Comparison of ENCODE assay signal across 20 cellular contexts in genomic region chr15:64904189-64904588, GRCh38. TPM values are rescaled to one million over a fixed set of nuclear protein-coding genes. Genes with fewer than 3 reads are reported as not detected.
DNase-seq lines count a peak whose midpoint lies in the region; ATAC-seq and TF ChIP-seq lines count a peak whose summit lies in the region.
"Had no signal": no experiment of that assay in that cellular context is flagged by ENCODE, and none has a peak within 500 bp of the region (broad histone marks: within the 10 kb centered on the region; RNA-seq: fewer than 3 reads in every experiment).

No MANE protein-coding gene starts in this region.

- no peaks in the 10 kb centered on the region for H3K36me3 Mint-ChIP-seq in T-helper 17 cell (ENCODE audit: low read depth)

- no peak for TF ChIP-seq POLR2A in spleen (IDR thresholded peaks at IDR 0.05)

- H3K27ac ChIP-seq in left ventricle myocardium inferior (replicated peaks): no peak overlapping the region
- peak overlapping the region in 1 of 10 donors; percentile 20 for H3K27ac ChIP-seq in heart right ventricle
- H3K27ac ChIP-seq in hepatocyte: no peak overlapping the region
- peak overlapping the region in 7 of 8 donors; percentile 27 to 99 (median 39) for H3K27ac ChIP-seq in spleen
- H3K27ac ChIP-seq: PC-9 had no signal

- no peak overlapping the region for H3K4me3 ChIP-seq in left ventricle myocardium inferior
- H3K4me3 ChIP-seq in heart right ventricle: no peak overlapping the region
- no peak overlapping the region for H3K4me3 ChIP-seq in hepatocyte
- no peak overlapping the region for H3K4me3 ChIP-seq in spleen
- H3K4me3 ChIP-seq: MG63, PC-9 had no signal

- no peaks in the 10 kb centered on the region for H3K79me2 ChIP-seq in hepatocyte

- H3K4me2 ChIP-seq in hepatocyte: peak overlapping the region; percentile 79
- H3K4me2 ChIP-seq: PC-9 had no signal

- intact Hi-C loops in left ventricle myocardium inferior (cut with micrococcal nuclease) (no loop called here), heart right ventricle (cut with DNase I) (loop anchor here in 2 of 10 donors (2.0 to 10.0 kb wide), 2 partner anchors 59 to 173 kb away; partner anchors contain the start of gene PLEKHO2 (in 1 of the 2)), spleen (cut with DNase I; ENCODE audit: low total_unique reads) (loop anchor here (10.0 kb wide), 1 partner anchor 169 kb away; no protein-coding TSS in a partner anchor)

- TF ChIP-seq CTCF in left ventricle myocardium inferior (IDR thresholded peaks at IDR 0.05; ENCODE audit: borderline replicate concordance): no peak
- TF ChIP-seq CTCF in heart right ventricle (IDR thresholded peaks at IDR 0.05): no peak
- TF ChIP-seq CTCF in hepatocyte (IDR thresholded peaks at IDR 0.05; ENCODE audit: poor library complexity): no peak
- TF ChIP-seq CTCF in spleen (IDR thresholded peaks at IDR 0.05 in 8 of 11, conservative IDR thresholded peaks at IDR 0.05 in 3 of 11): peak in 1 of 11 experiments; percentile 2

- DNase-seq in left ventricle myocardium inferior: peak; percentile 8
- no peak for DNase-seq in heart right ventricle
- DNase-seq in T-helper 17 cell: no peak
- DNase-seq in hepatocyte (ENCODE audit: low spot score): no peak
- DNase-seq in spleen: no peak
- DNase-seq in GM03348 (ENCODE audit: low spot score): no peak
- DNase-seq: CD8-positive, alpha-beta memory T cell; DND-41; GDM1; MG63; NCI-H1092 treated with DMSO at 0.1 percent for 48 hours; NCI-H1694; NCI-H2107; NCI-H69; NK-92 treated with Interleukin-12 subunit alpha and Interleukin-12 subunit beta, amount 100 ng/mL, for 24 hours; PC-9 had no signal

- peaks cover 6% of the 10 kb centered on the region for H3K27me3 Mint-ChIP-seq in T-helper 17 cell

- no peak overlapping the region for H2AFZ ChIP-seq in hepatocyte
- H2AFZ ChIP-seq: PC-9 had no signal

- ATAC-seq in heart right ventricle (no peak), T-helper 17 cell (no peak), HG02884 (IDR thresholded peaks at IDR 0.05; ENCODE audit: unreplicated experiment) (no peak), GM21717 (IDR thresholded peaks at IDR 0.05; ENCODE audit: unreplicated experiment) (no peak)
- ATAC-seq: HepG2, Right ventricle myocardium inferior had no signal

- peaks cover 4% of the 10 kb centered on the region for H3K4me1 ChIP-seq in left ventricle myocardium inferior
- peaks cover 0 to 48% (median 7%) of the 10 kb centered on the region in 9 donors for H3K4me1 ChIP-seq in heart right ventricle
- no peaks in the 10 kb centered on the region for H3K4me1 ChIP-seq in hepatocyte (ENCODE audit: insufficient read depth)
- peaks cover 12 to 53% (median 42%) of the 10 kb centered on the region in 6 donors for H3K4me1 ChIP-seq in spleen

- no peaks in the 10 kb centered on the region for H4K20me1 ChIP-seq in hepatocyte (ENCODE audit: insufficient read depth, poor library complexity, severe bottlenecking)

- H3K9me3 ChIP-seq in left ventricle myocardium inferior (replicated peaks): peaks cover 18% of the 10 kb centered on the region
- H3K9me3 ChIP-seq in heart right ventricle: peaks cover 0 to 21% (median 10%) of the 10 kb centered on the region in 11 donors
- no peaks in the 10 kb centered on the region for H3K9me3 ChIP-seq in T-helper 17 cell (ENCODE audit: control insufficient read depth, low read length, poor library complexity, severe bottlenecking)
- H3K9me3 ChIP-seq in hepatocyte (ENCODE audit: low read depth): no peaks in the 10 kb centered on the region
- H3K9me3 ChIP-seq in spleen: peaks cover 5 to 13% (median 11%) of the 10 kb centered on the region in 8 donors

- peak overlapping the region; percentile 53 for H3K4me3 Mint-ChIP-seq in T-helper 17 cell

- no peaks in the 10 kb centered on the region for H3K27me3 ChIP-seq in left ventricle myocardium inferior (ENCODE audit: low read depth)
- no peaks in the 10 kb centered on the region for H3K27me3 ChIP-seq in heart right ventricle
- H3K27me3 ChIP-seq in hepatocyte: no peaks in the 10 kb centered on the region
- H3K27me3 ChIP-seq in spleen (replicated peaks in 1 of 7): peaks cover 0 to under 1% (median 0%) of the 10 kb centered on the region in 7 donors
- H3K27me3 ChIP-seq: MG63 had no signal

- H3K4me1 Mint-ChIP-seq in T-helper 17 cell: peaks cover 30% of the 10 kb centered on the region

- H3K9me2 ChIP-seq in hepatocyte (replicated peaks; ENCODE audit: insufficient read depth): no peaks in the 10 kb centered on the region

- H3K27ac Mint-ChIP-seq in T-helper 17 cell: peak overlapping the region; percentile 49

- 90 to 92% methylated on average over 4 of the region's 4 CpGs for WGBS in heart right ventricle, 2 donors
- WGBS in hepatocyte (ENCODE audit: low lambda C conversion rate, missing lambda C conversion rate): 92% methylated on average over 4 of the region's 4 CpGs
- WGBS in spleen, 5 donors: 77 to 84% (median 81%) methylated on average over 4 of the region's 4 CpGs

- H3K36me3 ChIP-seq in left ventricle myocardium inferior (no peaks in the 10 kb centered on the region), heart right ventricle (no peaks in the 10 kb centered on the region), hepatocyte (replicated peaks; ENCODE audit: insufficient read depth, low read depth) (no peaks in the 10 kb centered on the region), spleen (no peaks in the 10 kb centered on the region)
- H3K36me3 ChIP-seq: MG63 had no signal

RNA-seq across cellular contexts. Expression of gene ANKDD1A, which starts 7.5 kb away (rescaled TPM):
- total RNA-seq in left ventricle myocardium inferior (1.8 TPM), heart right ventricle (1 to 10 TPM in 7 of 10 donors, under 1 TPM in 3; 0.70 to 1.9 (median 1.3) TPM), T-helper 17 cell (1 to 10 TPM; 3.0 to 8.9 TPM), hepatocyte (1.8 and 3.6 TPM in 2 replicates), spleen (10 to 100 TPM; 20.7 to 71.1 (median 48.2) TPM)
- polyA plus RNA-seq in heart right ventricle (1 to 10 TPM; 1.1 to 1.9 TPM), hepatocyte (5.8 and 6.1 TPM in 2 replicates), spleen (10 to 100 TPM in 2 of 3 donors, 1 to 10 TPM in 1; 5.7 to 19.9 (median 11.7) TPM)

Comparison
In these comparisons a context has a peak if more than half of its experiments do, and no peak if none do; other contexts are left out.
1. H3K27ac ChIP-seq: peak in spleen (7 of 8); none in left ventricle myocardium inferior (single experiment) and hepatocyte (single experiment).